17 cellular contexts compared by ENCODE assay signal in the genomic region with DNA sequence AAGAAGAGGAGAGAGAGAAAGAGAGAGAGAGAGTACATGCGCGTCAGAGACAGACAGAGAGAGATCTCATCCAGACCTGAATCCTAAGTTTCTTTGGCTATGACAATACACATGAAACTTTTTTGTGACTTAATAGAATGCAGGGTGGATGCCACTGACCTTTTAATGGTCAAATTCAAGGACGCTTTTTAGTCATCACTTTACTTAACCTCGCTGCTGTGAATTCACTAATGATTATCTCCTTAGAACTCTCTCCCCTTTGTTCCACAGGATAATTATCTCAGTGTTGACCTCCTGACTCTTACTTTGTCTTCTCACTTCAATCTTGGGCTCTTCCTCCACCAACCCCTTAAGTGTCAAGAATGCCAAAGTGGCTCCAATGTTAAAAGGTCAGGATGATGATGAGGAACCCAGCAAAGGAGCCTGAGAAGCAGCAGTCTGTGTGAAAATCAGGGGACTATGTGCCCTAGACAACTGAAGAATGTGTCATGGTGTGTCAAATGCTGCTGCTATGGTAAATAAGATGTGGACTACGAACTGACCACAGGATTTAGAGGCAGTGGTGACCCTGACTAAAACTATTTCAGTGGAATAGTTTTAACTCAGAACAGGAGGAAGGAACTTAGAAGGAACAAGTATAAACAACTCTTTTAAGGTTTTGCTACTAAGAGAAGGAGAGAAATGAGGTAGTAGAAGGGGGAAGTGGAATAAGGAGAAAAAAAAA.
A peak's percentile ranks its signal among the peaks of the same experiment; 100 is the strongest.
DNase-seq lines count a peak whose midpoint lies in the region; TF ChIP-seq lines count a peak whose summit lies in the region.
"Had no signal": no experiment of that assay in that cellular context is flagged by ENCODE, and none has a peak within 500 bp of the region (broad histone marks: within the 10 kb centered on the region; RNA-seq: fewer than 3 reads in every experiment).

No MANE protein-coding gene starts in this region.

- no peak overlapping the region for H3K4ac ChIP-seq in mesendoderm (ENCODE audit: low read depth, low read length)

- WGBS in mesendoderm (ENCODE audit: extremely low coverage, insufficient coverage, low lambda C conversion rate): no CpG with 5 or more reads among the region's 5 CpGs

- H3K4me3 ChIP-seq in mesendoderm (ENCODE audit: low read length): no peak overlapping the region
- no peak overlapping the region for H3K4me3 ChIP-seq in Caco-2 (ENCODE audit: low read depth, low read length)
- H3K4me3 ChIP-seq: adrenal gland had no signal

- intact Hi-C loops in Caco-2 (cut with micrococcal nuclease; ENCODE audit: unreplicated experiment): no loop called here

- H4K5ac ChIP-seq in mesendoderm (ENCODE audit: low read length): no peak overlapping the region

- DNase-seq in A172 (ENCODE audit: low spot score) (peak; percentile 7), HCEC 1CT (peak; percentile 83), astrocyte of the hippocampus (ENCODE audit: low read depth, low spot score) (peak; percentile 74), mesendoderm (peak; percentile 45), epidermal melanocyte (ENCODE audit: insufficient read length, low spot score) (no peak), amygdala (lab: John Stamatoyannopoulos, UW) (no peak), Caco-2 (no peak)
- no peak for DNase-seq in activated CD8-positive, alpha-beta memory T cell treated with anti-CD3 and anti-CD28 coated beads for 24 hours
- DNase-seq: adrenal gland; effector CD4-positive, alpha-beta T cell; glutamatergic neuron; left colon; NCI-H1105 treated with DMSO at 0.1 percent for 48 hours; NCI-H510A; nucleus accumbens; stimulated activated CD4-positive, alpha-beta T cell treated with anti-CD3 and anti-CD28 coated beads, Interleukin-12 subunit alpha, Interleukin-12 subunit beta, amount 100 ng/mL, for 4 hours had no signal

- CTCF ChIA-PET in Caco-2 (lab: Charles Lee): no interaction called here

- H3K9ac ChIP-seq in mesendoderm (ENCODE audit: low read length): no peak overlapping the region

- no peak overlapping the region for H2BK15ac ChIP-seq in mesendoderm (replicated peaks; ENCODE audit: low read depth)

- POLR2A ChIA-PET in Caco-2 (lab: Charles Lee): no interaction called here

- H3K79me1 ChIP-seq in mesendoderm (ENCODE audit: low read length): no peaks in the 10 kb centered on the region

- H3K36me3 ChIP-seq in mesendoderm (ENCODE audit: control insufficient read depth, insufficient read depth, low read length) (no peaks in the 10 kb centered on the region), Caco-2 (ENCODE audit: control insufficient read depth, insufficient read depth, low read length) (no peaks in the 10 kb centered on the region)
- H3K36me3 ChIP-seq: adrenal gland had no signal

- H2AK5ac ChIP-seq in mesendoderm (ENCODE audit: low read length): no peak overlapping the region

- H3K4me1 ChIP-seq in mesendoderm (ENCODE audit: control insufficient read depth, low read depth, low read length): peaks cover 2% of the 10 kb centered on the region
- no peaks in the 10 kb centered on the region for H3K4me1 ChIP-seq in Caco-2

- H3K4me3 Mint-ChIP-seq in Caco-2 (ENCODE audit: unreplicated experiment): no peak overlapping the region
- H3K4me3 Mint-ChIP-seq: WTC11 had no signal

- no peak overlapping the region for H3K18ac ChIP-seq in mesendoderm (ENCODE audit: low read length)

- H3K27me3 ChIP-seq in mesendoderm (ENCODE audit: insufficient read depth, low read length, poor library complexity) (no peaks in the 10 kb centered on the region), Caco-2 (replicated peaks; ENCODE audit: control insufficient read depth, insufficient read depth, low read length) (no peaks in the 10 kb centered on the region)
- H3K27me3 ChIP-seq: adrenal gland had no signal

- H3K79me2 ChIP-seq in mesendoderm (ENCODE audit: control insufficient read depth, insufficient read depth, low read length): no peaks in the 10 kb centered on the region

- H3K56ac ChIP-seq in mesendoderm (ENCODE audit: low read length): no peak overlapping the region

- no peak overlapping the region for H3K4me2 ChIP-seq in mesendoderm (ENCODE audit: low read length)

- no peak overlapping the region for H3K23ac ChIP-seq in mesendoderm (ENCODE audit: low read length)

- no peak for TF ChIP-seq CTCF in Caco-2 (IDR thresholded peaks at IDR 0.05; ENCODE audit: insufficient read depth in 1 of 2, low read depth in 1 of 2, low read length in 1 of 2, severe bottlenecking in 1 of 2, unreplicated experiment in 1 of 2)

- H3K27ac Mint-ChIP-seq in Caco-2 (ENCODE audit: unreplicated experiment): no peak overlapping the region
- H3K27ac Mint-ChIP-seq: WTC11 had no signal

- H3K4me1 Mint-ChIP-seq in Caco-2 (ENCODE audit: low read depth, unreplicated experiment): no peaks in the 10 kb centered on the region

- no peaks in the 10 kb centered on the region for H3K27me3 Mint-ChIP-seq in Caco-2 (ENCODE audit: insufficient read depth, unreplicated experiment)

- no peaks in the 10 kb centered on the region for H3K9me3 Mint-ChIP-seq in Caco-2 (ENCODE audit: unreplicated experiment)
- H3K9me3 Mint-ChIP-seq: WTC11 had no signal

- H2BK120ac ChIP-seq in mesendoderm (ENCODE audit: low read depth, low read length): no peak overlapping the region

- no peak overlapping the region for H3K27ac ChIP-seq in mesendoderm (ENCODE audit: low read depth, low read length)

- no TSS peak for BruUV-seq in Caco-2 (replicated peaks; lab: Mats Ljungman, UMichigan)

- H4K8ac ChIP-seq in mesendoderm (ENCODE audit: low read depth, low read length): no peak overlapping the region

- H3K36me3 Mint-ChIP-seq in Caco-2 (ENCODE audit: insufficient read depth, unreplicated experiment): no peaks in the 10 kb centered on the region
- H3K36me3 Mint-ChIP-seq: WTC11 had no signal

- H3K9me3 ChIP-seq in Caco-2: no peaks in the 10 kb centered on the region
- H3K9me3 ChIP-seq: adrenal gland had no signal

- no peak overlapping the region for H2BK5ac ChIP-seq in mesendoderm (ENCODE audit: low read length)

Comparison
In these comparisons a context has a peak if more than half of its experiments do, and no peak if none do; other contexts are left out.
1. DNase-seq: peak in A172 (single experiment), HCEC 1CT (single experiment), astrocyte of the hippocampus (single experiment) and mesendoderm (single experiment); none in activated CD8-positive, alpha-beta memory T cell treated with anti-CD3 and anti-CD28 coated beads for 24 hours (single experiment), epidermal melanocyte (single experiment), amygdala (0 of 56) and Caco-2 (0 of 2).